7 cellular contexts compared by ENCODE assay signal in the genomic region with DNA sequence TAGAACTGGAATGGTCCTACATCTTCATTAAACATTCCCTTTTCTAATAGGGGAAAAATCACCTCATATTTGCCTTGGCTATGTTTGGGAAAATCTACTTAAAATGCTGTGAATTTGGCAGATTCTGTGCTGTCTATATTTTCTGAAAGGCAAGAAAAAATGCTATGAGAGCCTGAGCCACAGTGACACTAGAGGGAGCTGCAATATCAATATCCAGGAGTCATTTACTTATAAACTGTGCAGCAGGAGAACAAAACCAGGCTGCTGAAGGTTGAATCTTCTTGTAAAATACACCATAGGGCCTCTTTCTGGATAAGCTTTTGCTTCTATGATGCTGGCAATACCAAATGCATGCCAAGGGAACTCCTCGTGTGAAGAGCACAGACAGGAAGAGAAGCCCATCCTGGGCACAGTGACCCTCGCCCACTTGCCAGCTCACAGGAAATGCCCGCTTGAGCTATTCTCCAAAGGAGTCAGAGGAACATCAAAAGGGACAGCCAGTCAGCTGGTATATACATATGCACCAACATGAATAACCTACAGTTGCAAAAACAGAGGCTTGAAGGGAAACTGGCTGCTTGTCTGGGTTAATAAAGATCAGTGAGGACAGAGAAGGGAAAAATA. TPM values are rescaled to one million over a fixed set of nuclear protein-coding genes. Genes with fewer than 3 reads are reported as not detected.
A peak's percentile ranks its signal among the peaks of the same experiment; 100 is the strongest.
DNase-seq lines count a peak whose midpoint lies in the region; ATAC-seq, FAIRE-seq and TF ChIP-seq lines count a peak whose summit lies in the region.

No MANE protein-coding gene starts in this region.

- H2AFZ ChIP-seq in KMS-11 (ENCODE audit: low read depth) = no peak overlapping the region

- no peaks in the 10 kb centered on the region for H4K20me1 ChIP-seq in KMS-11 (ENCODE audit: insufficient read depth)

- H3K4me3 ChIP-seq in KMS-11 (IDR thresholded peaks at IDR 0.05; ENCODE audit: insufficient read depth, low read depth, low read length) (no peak overlapping the region), bronchial epithelial cell (ENCODE audit: low read depth, low read length) (no peak overlapping the region), kidney (ENCODE audit: low read length in 2 of 2) (no peak overlapping the region)

- peak; percentile 74 for TF ChIP-seq CTCF in KMS-11 (conservative IDR thresholded peaks at IDR 0.05; ENCODE audit: low read depth, low read length)
- peak; percentile 65 for TF ChIP-seq CTCF in bronchial epithelial cell (IDR thresholded peaks at IDR 0.05; ENCODE audit: insufficient read depth, low read length, severe bottlenecking)
- peak; percentile 88 for TF ChIP-seq CTCF in kidney (IDR thresholded peaks at IDR 0.05; ENCODE audit: borderline replicate concordance, extremely low read depth, insufficient read depth)

- intact Hi-C loops in kidney (cut with DNase I) = loop anchor here (10.0 kb wide), 1 partner anchor 426 kb away; no protein-coding TSS in a partner anchor

- DNase-seq in ELR (ENCODE audit: low read depth) (peak; percentile 74), RPMI8226 (peak; percentile 74), bronchial epithelial cell (ENCODE audit: low read depth) (peak; percentile 57), kidney (no peak), stromal cell of bone marrow (ENCODE audit: low read depth) (peak; percentile 59)

- FAIRE-seq in bronchial epithelial cell (lab: Jason Lieb, UNC) (no peak), kidney (lab: Jason Lieb, UNC) (no peak)

- H3K36me3 ChIP-seq in KMS-11 (ENCODE audit: insufficient read depth) (no peaks in the 10 kb centered on the region), bronchial epithelial cell (ENCODE audit: control insufficient read depth, insufficient read depth, low read length) (no peaks in the 10 kb centered on the region), kidney (ENCODE audit: control insufficient read depth in 1 of 2, insufficient read depth in 2 of 2, low read length in 2 of 2) (peaks cover 0 to 2% of the 10 kb centered on the region in 2 donors)

- ATAC-seq in GM21515 (IDR thresholded peaks at IDR 0.05; ENCODE audit: unreplicated experiment) = no peak

- no peaks in the 10 kb centered on the region for H3K9me3 ChIP-seq in kidney (ENCODE audit: control insufficient read depth in 1 of 2, low read length in 2 of 2)

- no peak overlapping the region for H3K9ac ChIP-seq in KMS-11
- H3K9ac ChIP-seq in kidney (ENCODE audit: low read length in 2 of 2) = no peak overlapping the region

- H3K27me3 ChIP-seq in KMS-11 (ENCODE audit: insufficient read depth, low read depth) = no peaks in the 10 kb centered on the region
- no peaks in the 10 kb centered on the region for H3K27me3 ChIP-seq in bronchial epithelial cell (ENCODE audit: control insufficient read depth, insufficient read depth, low read length)

- H3K4me1 ChIP-seq in KMS-11 (ENCODE audit: low read depth, poor library complexity, severe bottlenecking) = peaks cover 14% of the 10 kb centered on the region
- H3K4me1 ChIP-seq in kidney (ENCODE audit: control insufficient read depth in 1 of 2, insufficient read depth in 1 of 2, low read depth in 1 of 2, low read length in 2 of 2) = no peaks in the 10 kb centered on the region

- H3K27ac ChIP-seq in KMS-11 = no peak overlapping the region
- H3K27ac ChIP-seq in kidney (ENCODE audit: low read depth in 2 of 2, low read length in 2 of 2) = no peak overlapping the region

- H3K79me2 ChIP-seq in KMS-11 (ENCODE audit: insufficient read depth, low read depth) = no peaks in the 10 kb centered on the region

- H3K4me2 ChIP-seq in KMS-11 = no peak overlapping the region

RNA-seq across cellular contexts. Expression of a gene that starts 48.0 kb away (rescaled TPM):
- total RNA-seq in bronchial epithelial cell (123 and 187 TPM in 2 replicates), kidney (245 TPM)
- polyA plus RNA-seq in kidney (ENCODE audit: insufficient read depth, low read depth, low replicate concordance) = 273 TPM
